In the genomic region with DNA sequence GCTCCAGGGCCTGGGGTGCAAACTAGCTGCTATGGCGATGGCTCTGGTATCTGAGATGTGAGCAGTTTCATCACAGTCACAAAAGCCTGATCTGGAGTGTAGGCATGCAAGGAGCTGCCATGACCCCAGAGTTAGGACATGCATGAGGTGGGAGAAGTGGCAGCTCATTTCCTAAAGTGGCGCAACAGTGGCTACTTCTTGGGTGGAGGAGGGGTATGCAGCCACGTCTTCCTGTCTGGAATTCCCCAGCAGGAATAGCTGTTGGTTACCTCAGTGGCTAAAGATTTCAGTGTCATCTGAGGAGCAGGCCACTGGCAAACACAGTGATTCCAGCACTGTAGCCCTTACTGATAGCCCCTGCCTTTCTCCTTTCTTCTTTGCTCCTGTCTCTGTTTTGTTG, we compare ENCODE assay signal across 14 cellular contexts.
DNase-seq lines count a peak whose midpoint lies in the region; ATAC-seq, FAIRE-seq and TF ChIP-seq lines count a peak whose summit lies in the region.
"Had no signal": no experiment of that assay in that cellular context is flagged by ENCODE, and none has a peak within 500 bp of the region (broad histone marks: within the 10 kb centered on the region; RNA-seq: fewer than 3 reads in every experiment).

No MANE protein-coding gene starts in this region.

- H4K20me1 ChIP-seq in mammary epithelial cell (ENCODE audit: insufficient read depth, low read length) = no peaks in the 10 kb centered on the region

- TF ChIP-seq POLR2A in body of pancreas (IDR thresholded peaks at IDR 0.05) = no peak

- H3K9me3 ChIP-seq in right cardiac atrium (ENCODE audit: control insufficient read depth, low read length) (no peaks in the 10 kb centered on the region), mammary epithelial cell (replicated peaks; ENCODE audit: insufficient read depth, low read length) (no peaks in the 10 kb centered on the region), pancreas (no peaks in the 10 kb centered on the region), body of pancreas (no peaks in the 10 kb centered on the region)
- H3K9me3 ChIP-seq: A549 had no signal

- TF ChIP-seq CTCF in mammary epithelial cell (conservative IDR thresholded peaks at IDR 0.05 in 1 of 2, IDR thresholded peaks at IDR 0.05 in 1 of 2; ENCODE audit: extremely low read depth in 1 of 2, insufficient read depth in 1 of 2, low read depth in 1 of 2, low read length in 2 of 2) = no peak
- no peak for TF ChIP-seq CTCF in pancreas (IDR thresholded peaks at IDR 0.05)
- no peak for TF ChIP-seq CTCF in body of pancreas (IDR thresholded peaks at IDR 0.05)

- H3K36me3 ChIP-seq in mammary epithelial cell (ENCODE audit: insufficient read depth, low read length) (no peaks in the 10 kb centered on the region), pancreas (no peaks in the 10 kb centered on the region), body of pancreas (replicated peaks in 1 of 2; ENCODE audit: insufficient read depth in 1 of 2, low read depth in 2 of 2) (no peaks in the 10 kb centered on the region)

- in situ Hi-C loops in mammary epithelial cell (cut with MboI; ENCODE audit: low sequenced_read_pairs in 2 of 2) = no loop called here

- H3K4me3 ChIP-seq in right cardiac atrium (ENCODE audit: low read length) = no peak overlapping the region
- H3K4me3 ChIP-seq in mammary epithelial cell (replicated peaks in 1 of 3; ENCODE audit: insufficient read depth in 1 of 3, low read depth in 2 of 3, low read length in 3 of 3) = no peak overlapping the region
- H3K4me3 ChIP-seq in pancreas = no peak overlapping the region
- no peak overlapping the region for H3K4me3 ChIP-seq in body of pancreas
- H3K4me3 ChIP-seq: A549 had no signal

- no peak overlapping the region for H3K9ac ChIP-seq in mammary epithelial cell (ENCODE audit: insufficient read depth, low read length)

- dilution Hi-C loops in mammary epithelial cell (cut with HindIII; ENCODE audit: low sequenced_read_pairs) = loop anchor here (5.0 kb wide), 1 partner anchor 36 kb away; no protein-coding TSS in a partner anchor

- H2AFZ ChIP-seq in mammary epithelial cell (ENCODE audit: low read depth, low read length) = peak overlapping the region; percentile 80

- FAIRE-seq in pancreas (lab: Jason Lieb, UNC) = no peak
- FAIRE-seq: A549, GM12892 had no signal

- no peaks in the 10 kb centered on the region for H3K4me1 ChIP-seq in right cardiac atrium (ENCODE audit: control insufficient read depth, insufficient read depth, low read length)
- H3K4me1 ChIP-seq in mammary epithelial cell (ENCODE audit: insufficient read depth, low read length) = peaks cover 11% of the 10 kb centered on the region
- no peaks in the 10 kb centered on the region for H3K4me1 ChIP-seq in pancreas
- H3K4me1 ChIP-seq in body of pancreas = no peaks in the 10 kb centered on the region
- H3K4me1 ChIP-seq: A549 had no signal

- H3K27ac ChIP-seq in right cardiac atrium (ENCODE audit: low read length) = no peak overlapping the region
- peak overlapping the region; percentile 46 for H3K27ac ChIP-seq in mammary epithelial cell (ENCODE audit: insufficient read depth, low read depth, low read length)
- no peak overlapping the region for H3K27ac ChIP-seq in pancreas
- H3K27ac ChIP-seq in body of pancreas = no peak overlapping the region
- H3K27ac ChIP-seq: A549 had no signal

- ATAC-seq in right cardiac atrium = peak; percentile 33 to 65
- ATAC-seq in left cardiac atrium = no peak
- ATAC-seq in GM21447 (IDR thresholded peaks at IDR 0.05; ENCODE audit: unreplicated experiment) = no peak
- no peak for ATAC-seq in pancreas
- no peak for ATAC-seq in body of pancreas
- ATAC-seq: A549 had no signal

- WGBS in right cardiac atrium = 56% methylated on average over 3 of the region's 3 CpGs
- WGBS in mammary epithelial cell (ENCODE audit: low coverage, missing lambda C conversion rate) = 47% methylated on average over 3 of the region's 3 CpGs
- 73 to 76% methylated on average over 3 of the region's 3 CpGs for WGBS in pancreas, 2 donors
- 65 to 73% methylated on average over 3 of the region's 3 CpGs for WGBS in body of pancreas, 2 donors

- H3K27me3 ChIP-seq in right cardiac atrium (ENCODE audit: control insufficient read depth, insufficient read depth) (no peaks in the 10 kb centered on the region), mammary epithelial cell (ENCODE audit: insufficient read depth, low read length) (no peaks in the 10 kb centered on the region), pancreas (no peaks in the 10 kb centered on the region), body of pancreas (no peaks in the 10 kb centered on the region)

- intact Hi-C loops in right cardiac atrium (cut with DNase I) (no loop called here), left cardiac atrium (cut with DNase I) (no loop called here), mammary epithelial cell (cut with micrococcal nuclease) (no loop called here), pancreas (cut with DNase I) (no loop called here), body of pancreas (cut with DNase I) (no loop called here)

- H3K79me2 ChIP-seq in mammary epithelial cell (ENCODE audit: insufficient read depth, low read length) = no peaks in the 10 kb centered on the region

- BruUV-seq in mammary epithelial cell (replicated peaks; lab: Mats Ljungman, UMichigan) = no TSS peak

- H3K4me2 ChIP-seq in mammary epithelial cell (ENCODE audit: insufficient read depth, low read depth, low read length) = peak overlapping the region; percentile 16
- H3K4me2 ChIP-seq: A549 had no signal

- DNase-seq in right cardiac atrium (peak in 1 of 3 donors; percentile 20), left cardiac atrium (no peak), mammary epithelial cell (peak; percentile 16), iris pigment epithelial cell (ENCODE audit: low read depth) (peak; percentile 93), pancreas (no peak), NCI-H187 treated with DMSO at 0.1 percent for 48 hours (lab: John Stamatoyannopoulos, UW) (no peak), body of pancreas (no peak)
- DNase-seq: activated B cell treated with CpG ODN at 0.5 μM for 24 hours, dermis blood vessel endothelial cell, head of caudate nucleus, nucleus accumbens had no signal

- CTCF ChIA-PET in mammary epithelial cell (lab: Charles Lee; ENCODE audit: low non-redundant PET) = no interaction called here

Comparison
In these comparisons a context has a peak if more than half of its experiments do, and no peak if none do; other contexts are left out.
1. ATAC-seq: peak in right cardiac atrium (2 of 2); none in left cardiac atrium (0 of 2), GM21447 (single experiment), pancreas (0 of 4) and body of pancreas (single experiment).
2. DNase-seq: peak in mammary epithelial cell (single experiment) and iris pigment epithelial cell (single experiment); none in left cardiac atrium (single experiment), pancreas (0 of 6), NCI-H187 treated with DMSO at 0.1 percent for 48 hours (single experiment) and body of pancreas (0 of 4).